9 cellular contexts compared by ENCODE assay signal in the genomic region with DNA sequence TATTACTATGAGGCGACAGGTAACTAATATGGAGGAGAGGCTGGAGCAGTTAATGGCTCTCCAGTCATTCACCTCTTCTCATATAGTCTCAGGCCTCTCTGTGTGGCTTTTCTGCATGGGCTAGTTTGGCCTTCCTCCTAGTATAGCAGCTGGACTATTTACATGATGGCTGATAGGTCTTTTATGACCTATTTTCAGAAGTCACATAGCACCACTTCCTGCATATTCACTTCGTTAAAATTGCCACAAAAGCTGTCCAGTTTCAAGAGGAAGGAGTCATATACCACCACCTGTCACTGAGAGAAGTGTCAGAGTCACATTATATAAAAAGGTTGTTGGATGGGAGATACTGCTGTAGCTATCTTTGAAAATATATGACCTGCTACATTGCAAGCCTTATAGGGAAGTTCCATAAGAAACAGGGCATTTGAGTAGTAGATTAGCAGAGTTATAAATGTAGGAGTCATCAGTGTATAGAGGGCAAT. TPM values are rescaled to one million over a fixed set of nuclear protein-coding genes. Genes with fewer than 3 reads are reported as not detected.
DNase-seq lines count a peak whose midpoint lies in the region; ATAC-seq and TF ChIP-seq lines count a peak whose summit lies in the region.
"Had no signal": no experiment of that assay in that cellular context is flagged by ENCODE, and none has a peak within 500 bp of the region (broad histone marks: within the 10 kb centered on the region; RNA-seq: fewer than 3 reads in every experiment).

No MANE protein-coding gene starts in this region.

- no TSS peak for BruUV-seq in Calu3 (replicated peaks; lab: Mats Ljungman, UMichigan)

- CTCF ChIA-PET in activated naive CD4-positive, alpha-beta T cell treated with anti-CD3 and anti-CD28 coated beads, Interleukin-2, amount 10 ng/mL, durations not matched to agents 7 days and 5 days (lab: Charles Lee): no interaction called here
- CTCF ChIA-PET in Calu3 (lab: Charles Lee): no interaction called here

- intact Hi-C loops in Calu3 (cut with micrococcal nuclease; ENCODE audit: unreplicated experiment): no loop called here

- no peaks in the 10 kb centered on the region for H3K36me3 Mint-ChIP-seq in activated naive CD4-positive, alpha-beta T cell treated with anti-CD3 and anti-CD28 coated beads, Interleukin-2, amount 50 U/mL, for 72 hours
- H3K36me3 Mint-ChIP-seq in activated naive CD4-positive, alpha-beta T cell treated with anti-CD3 and anti-CD28 coated beads, Interleukin-2, amount 10 ng/mL, durations not matched to agents 7 days and 5 days: no peaks in the 10 kb centered on the region
- no peaks in the 10 kb centered on the region for H3K36me3 Mint-ChIP-seq in stimulated activated memory B cell treated with anti-CD40 and anti-IgM and Interleukin-4, amounts not matched to agents 10 μg/mL and 1 μg/mL and 100 μg/mL, for 72 hours
- no peaks in the 10 kb centered on the region for H3K36me3 Mint-ChIP-seq in Calu3 (ENCODE audit: insufficient read depth, unreplicated experiment)

- DNase-seq in activated naive CD4-positive, alpha-beta T cell treated with anti-CD3 and anti-CD28 coated beads, Interleukin-2, amount 50 U/mL, for 72 hours (ENCODE audit: low spot score in 2 of 2): no peak
- no peak for DNase-seq in activated naive CD4-positive, alpha-beta T cell treated with anti-CD3 and anti-CD28 coated beads, Interleukin-2, amount 10 ng/mL, durations not matched to agents 7 days and 5 days
- no peak for DNase-seq in activated T-cell treated with anti-CD3 and anti-CD28 coated beads, Interleukin-2, amount 50 U/mL, for 1 hour
- DNase-seq in GM03348 (ENCODE audit: low spot score): no peak
- DNase-seq in Calu3: no peak
- DNase-seq: central memory CD4-positive, alpha-beta T cell had no signal

- H3K27me3 Mint-ChIP-seq in activated naive CD4-positive, alpha-beta T cell treated with anti-CD3 and anti-CD28 coated beads, Interleukin-2, amount 10 ng/mL, durations not matched to agents 7 days and 5 days: no peaks in the 10 kb centered on the region
- H3K27me3 Mint-ChIP-seq in stimulated activated memory B cell treated with anti-CD40 and anti-IgM and Interleukin-4, amounts not matched to agents 10 μg/mL and 1 μg/mL and 100 μg/mL, for 72 hours: no peaks in the 10 kb centered on the region
- H3K27me3 Mint-ChIP-seq in Calu3 (ENCODE audit: unreplicated experiment): no peaks in the 10 kb centered on the region

- peak; percentile 51 to 82 for ATAC-seq in activated naive CD4-positive, alpha-beta T cell treated with anti-CD3 and anti-CD28 coated beads, Interleukin-2, amount 50 U/mL, for 72 hours
- ATAC-seq in HG02623 (IDR thresholded peaks at IDR 0.05; ENCODE audit: unreplicated experiment): peak; percentile 97
- peak; percentile 96 for ATAC-seq in HG03521 (IDR thresholded peaks at IDR 0.05; ENCODE audit: unreplicated experiment)
- ATAC-seq in stimulated activated memory B cell treated with anti-CD40 and anti-IgM and Interleukin-4, amounts not matched to agents 10 μg/mL and 1 μg/mL and 100 μg/mL, for 72 hours: peak; percentile 81

- H3K27ac Mint-ChIP-seq in activated naive CD4-positive, alpha-beta T cell treated with anti-CD3 and anti-CD28 coated beads, Interleukin-2, amount 50 U/mL, for 72 hours: no peak overlapping the region
- no peak overlapping the region for H3K27ac Mint-ChIP-seq in activated naive CD4-positive, alpha-beta T cell treated with anti-CD3 and anti-CD28 coated beads, Interleukin-2, amount 10 ng/mL, durations not matched to agents 7 days and 5 days
- no peak overlapping the region for H3K27ac Mint-ChIP-seq in stimulated activated memory B cell treated with anti-CD40 and anti-IgM and Interleukin-4, amounts not matched to agents 10 μg/mL and 1 μg/mL and 100 μg/mL, for 72 hours
- no peak overlapping the region for H3K27ac Mint-ChIP-seq in Calu3 (ENCODE audit: unreplicated experiment)

- H3K4me3 Mint-ChIP-seq in activated naive CD4-positive, alpha-beta T cell treated with anti-CD3 and anti-CD28 coated beads, Interleukin-2, amount 10 ng/mL, durations not matched to agents 7 days and 5 days: no peak overlapping the region
- no peak overlapping the region for H3K4me3 Mint-ChIP-seq in stimulated activated memory B cell treated with anti-CD40 and anti-IgM and Interleukin-4, amounts not matched to agents 10 μg/mL and 1 μg/mL and 100 μg/mL, for 72 hours
- H3K4me3 Mint-ChIP-seq in Calu3 (ENCODE audit: low read depth, unreplicated experiment): no peak overlapping the region

- H3K9me3 Mint-ChIP-seq in activated naive CD4-positive, alpha-beta T cell treated with anti-CD3 and anti-CD28 coated beads, Interleukin-2, amount 50 U/mL, for 72 hours: no peaks in the 10 kb centered on the region
- H3K9me3 Mint-ChIP-seq in activated naive CD4-positive, alpha-beta T cell treated with anti-CD3 and anti-CD28 coated beads, Interleukin-2, amount 10 ng/mL, durations not matched to agents 7 days and 5 days: no peaks in the 10 kb centered on the region
- no peaks in the 10 kb centered on the region for H3K9me3 Mint-ChIP-seq in stimulated activated memory B cell treated with anti-CD40 and anti-IgM and Interleukin-4, amounts not matched to agents 10 μg/mL and 1 μg/mL and 100 μg/mL, for 72 hours
- H3K9me3 Mint-ChIP-seq in Calu3 (ENCODE audit: low read depth, unreplicated experiment): no peaks in the 10 kb centered on the region

- peaks cover 5% of the 10 kb centered on the region for H3K4me1 Mint-ChIP-seq in activated naive CD4-positive, alpha-beta T cell treated with anti-CD3 and anti-CD28 coated beads, Interleukin-2, amount 10 ng/mL, durations not matched to agents 7 days and 5 days
- H3K4me1 Mint-ChIP-seq in stimulated activated memory B cell treated with anti-CD40 and anti-IgM and Interleukin-4, amounts not matched to agents 10 μg/mL and 1 μg/mL and 100 μg/mL, for 72 hours: peaks cover 15% of the 10 kb centered on the region
- H3K4me1 Mint-ChIP-seq in Calu3 (ENCODE audit: low read depth, unreplicated experiment): no peaks in the 10 kb centered on the region

- TF ChIP-seq CTCF in Calu3 (IDR thresholded peaks at IDR 0.05; ENCODE audit: unreplicated experiment): no peak

RNA-seq across cellular contexts. Expression of gene DMTF1, which starts 8.0 kb away (rescaled TPM):
- 100 to 1,000 TPM in 1 of 2 donors, 10 to 100 TPM in 1; 85.1 to 106 TPM for total RNA-seq in activated naive CD4-positive, alpha-beta T cell treated with anti-CD3 and anti-CD28 coated beads, Interleukin-2, amount 50 U/mL, for 72 hours
- 58.3 and 64.0 TPM in 2 replicates for total RNA-seq in Calu3 (2022)
